Comparison of ENCODE assay signal across 27 cellular contexts in the genomic region with DNA sequence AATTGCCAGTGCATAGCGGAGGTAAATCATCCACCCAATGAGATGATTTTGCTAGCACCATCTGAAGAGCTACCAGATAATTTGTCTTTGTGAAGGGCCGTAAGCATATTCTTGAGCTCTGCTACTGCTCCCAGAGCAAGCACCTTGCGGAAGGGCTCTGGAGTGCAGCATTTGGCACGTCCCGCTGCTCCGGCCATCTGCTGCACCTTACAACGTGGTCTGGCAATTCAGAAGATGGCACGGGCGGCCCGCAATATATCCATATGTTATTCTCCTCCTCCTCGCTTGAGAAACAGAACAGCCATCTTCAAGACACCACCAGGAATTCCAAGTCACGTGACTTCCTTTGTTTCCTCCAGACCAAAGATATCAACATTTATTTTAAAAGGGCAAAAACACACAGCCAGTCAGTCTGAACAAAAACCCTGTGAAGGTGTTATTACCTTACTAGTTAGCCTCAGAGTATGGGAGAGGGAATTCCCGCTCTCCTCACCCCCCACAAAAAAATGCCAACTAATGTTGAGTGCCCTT.
"Had no signal": no experiment of that assay in that cellular context is flagged by ENCODE, and none has a peak within 500 bp of the region (broad histone marks: within the 10 kb centered on the region; RNA-seq: fewer than 3 reads in every experiment).

No MANE protein-coding gene starts in this region.

- FAIRE-seq: bronchial epithelial cell had no signal

- H3K4me1 ChIP-seq: SJCRH30 had no signal

- H3K36me3 ChIP-seq: SJCRH30, WERI-Rb-1 had no signal

- H3K9me3 ChIP-seq: SJCRH30 had no signal

- ATAC-seq: activated CD8-positive, alpha-beta memory T cell treated with anti-CD3 and anti-CD28 coated beads, Interleukin-2, amount 10 ng/mL, durations not matched to agents 7 days and 5 days; activated naive CD8-positive, alpha-beta T cell treated with anti-CD3 and anti-CD28 coated beads, Interleukin-2, amount 50 U/mL, for 24 hours; Panc1 had no signal

- H3K27me3 Mint-ChIP-seq: activated CD4-positive, alpha-beta memory T cell treated with anti-CD3 and anti-CD28 coated beads, Interleukin-2, amount 10 ng/mL, durations not matched to agents 7 days and 5 days; activated CD8-positive, alpha-beta memory T cell treated with anti-CD3 and anti-CD28 coated beads, Interleukin-2, amount 10 ng/mL, durations not matched to agents 7 days and 5 days; activated naive CD4-positive, alpha-beta T cell treated with anti-CD3 and anti-CD28 coated beads, Interleukin-2, amount 10 ng/mL, durations not matched to agents 7 days and 5 days; activated naive CD8-positive, alpha-beta T cell had no signal

- DNase-seq: activated CD4-positive, alpha-beta memory T cell treated with anti-CD3 and anti-CD28 coated beads, Interleukin-2, amount 10 ng/mL, durations not matched to agents 7 days and 5 days; activated CD4-positive, alpha-beta T cell treated with anti-CD3 and anti-CD28 coated beads for 1 hour; activated CD4-positive, alpha-beta T cell treated with anti-CD3 and anti-CD28 coated beads for 48 hours; activated CD4-positive, CD25-positive, alpha-beta regulatory T cell; activated CD8-positive, alpha-beta memory T cell treated with anti-CD3 and anti-CD28 coated beads for 24 hours; activated CD8-positive, alpha-beta memory T cell treated with anti-CD3 and anti-CD28 coated beads, Interleukin-2, amount 10 ng/mL, durations not matched to agents 7 days and 5 days; activated CD8-positive, alpha-beta memory T cell treated with anti-CD3 and anti-CD28 coated beads, Interleukin-2, amount 50 U/mL, for 48 hours; activated effector memory CD4-positive, alpha-beta T cell treated with Interleukin-2 at 50 U/mL for 16 hours; activated naive CD4-positive, alpha-beta T cell treated with anti-CD3 and anti-CD28 coated beads, Interleukin-2, amount 10 ng/mL, durations not matched to agents 7 days and 5 days; activated naive CD8-positive, alpha-beta T cell treated with anti-CD3 and anti-CD28 coated beads, Interleukin-2, amount 50 U/mL, for 24 hours; activated T-cell treated with anti-CD3 and anti-CD28 coated beads, Interleukin-2, amount 50 U/mL, for 48 hours; anterior cingulate cortex; NCI-H1092 treated with DMSO at 0.1 percent for 48 hours; NCI-H1417; NCI-H146; NCI-H1930; NCI-H2081 treated with DMSO at 0.1 percent for 48 hours; NCI-H510A; SHP77; SJCRH30; T1000; WERI-Rb-1 had no signal

- H3K4me3 ChIP-seq: SJCRH30, SK-N-MC had no signal

- H3K27ac ChIP-seq: SJCRH30, SK-N-MC, WERI-Rb-1 had no signal

- H3K4me1 Mint-ChIP-seq: activated CD4-positive, alpha-beta memory T cell treated with anti-CD3 and anti-CD28 coated beads, Interleukin-2, amount 10 ng/mL, durations not matched to agents 7 days and 5 days; activated naive CD4-positive, alpha-beta T cell treated with anti-CD3 and anti-CD28 coated beads, Interleukin-2, amount 10 ng/mL, durations not matched to agents 7 days and 5 days; activated naive CD8-positive, alpha-beta T cell treated with anti-CD3 and anti-CD28 coated beads, Interleukin-2, amount 50 U/mL, for 24 hours had no signal

- H3K27ac Mint-ChIP-seq: activated CD4-positive, alpha-beta memory T cell treated with anti-CD3 and anti-CD28 coated beads, Interleukin-2, amount 10 ng/mL, durations not matched to agents 7 days and 5 days; activated CD8-positive, alpha-beta memory T cell treated with anti-CD3 and anti-CD28 coated beads, Interleukin-2, amount 10 ng/mL, durations not matched to agents 7 days and 5 days; activated naive CD4-positive, alpha-beta T cell treated with anti-CD3 and anti-CD28 coated beads, Interleukin-2, amount 10 ng/mL, durations not matched to agents 7 days and 5 days; activated naive CD8-positive, alpha-beta T cell; activated naive CD8-positive, alpha-beta T cell treated with anti-CD3 and anti-CD28 coated beads, Interleukin-2, amount 50 U/mL, for 24 hours had no signal

- H3K9me3 Mint-ChIP-seq: activated CD4-positive, alpha-beta memory T cell treated with anti-CD3 and anti-CD28 coated beads, Interleukin-2, amount 10 ng/mL, durations not matched to agents 7 days and 5 days; activated naive CD4-positive, alpha-beta T cell treated with anti-CD3 and anti-CD28 coated beads, Interleukin-2, amount 10 ng/mL, durations not matched to agents 7 days and 5 days; activated naive CD8-positive, alpha-beta T cell treated with anti-CD3 and anti-CD28 coated beads, Interleukin-2, amount 50 U/mL, for 24 hours had no signal

- H3K36me3 Mint-ChIP-seq: activated CD8-positive, alpha-beta memory T cell treated with anti-CD3 and anti-CD28 coated beads, Interleukin-2, amount 10 ng/mL, durations not matched to agents 7 days and 5 days; activated naive CD4-positive, alpha-beta T cell treated with anti-CD3 and anti-CD28 coated beads, Interleukin-2, amount 10 ng/mL, durations not matched to agents 7 days and 5 days; activated naive CD8-positive, alpha-beta T cell; brain had no signal

- H3K4me3 Mint-ChIP-seq: activated CD4-positive, alpha-beta memory T cell treated with anti-CD3 and anti-CD28 coated beads, Interleukin-2, amount 10 ng/mL, durations not matched to agents 7 days and 5 days; activated CD8-positive, alpha-beta memory T cell treated with anti-CD3 and anti-CD28 coated beads, Interleukin-2, amount 10 ng/mL, durations not matched to agents 7 days and 5 days; activated naive CD4-positive, alpha-beta T cell treated with anti-CD3 and anti-CD28 coated beads, Interleukin-2, amount 10 ng/mL, durations not matched to agents 7 days and 5 days; activated naive CD8-positive, alpha-beta T cell; activated naive CD8-positive, alpha-beta T cell treated with anti-CD3 and anti-CD28 coated beads, Interleukin-2, amount 50 U/mL, for 24 hours; brain had no signal

- H3K27me3 ChIP-seq: SJCRH30 had no signal
